Comparison of ENCODE assay signal across 9 cellular contexts in genomic region chr19:40744554-40745401, GRCh38. TPM values are rescaled to one million over a fixed set of nuclear protein-coding genes. Genes with fewer than 3 reads are reported as not detected.
DNase-seq lines count a peak whose midpoint lies in the region; ATAC-seq and TF ChIP-seq lines count a peak whose summit lies in the region.
"Had no signal": no experiment of that assay in that cellular context is flagged by ENCODE, and none has a peak within 500 bp of the region (broad histone marks: within the 10 kb centered on the region; RNA-seq: fewer than 3 reads in every experiment).

No MANE protein-coding gene starts in this region.

- WGBS in heart right ventricle, 2 donors, result 66 to 74% methylated on average over 17 of the region's 17 CpGs

- H3K27me3 Mint-ChIP-seq in activated CD8-positive, alpha-beta T cell treated with anti-CD3 and anti-CD28 coated beads for 36 hours, result no peaks in the 10 kb centered on the region

- H3K27ac Mint-ChIP-seq in activated CD8-positive, alpha-beta T cell treated with anti-CD3 and anti-CD28 coated beads for 36 hours, result no peak overlapping the region

- no peaks in the 10 kb centered on the region for H3K9me3 Mint-ChIP-seq in activated CD8-positive, alpha-beta T cell treated with anti-CD3 and anti-CD28 coated beads for 36 hours

- H3K4me1 Mint-ChIP-seq in activated CD8-positive, alpha-beta T cell treated with anti-CD3 and anti-CD28 coated beads for 36 hours (ENCODE audit: low read depth), result peaks cover 9% of the 10 kb centered on the region

- no peak overlapping the region for H3K4me3 ChIP-seq in heart right ventricle
- no peak overlapping the region for H3K4me3 ChIP-seq in tibial artery
- H3K4me3 ChIP-seq in SJCRH30, result no peak overlapping the region
- H3K4me3 ChIP-seq: BLaER1 treated with 17β-estradiol and CSF1 and Interleukin-3, amounts not matched to agents 10 nM and 100 nM had no signal

- no peaks in the 10 kb centered on the region for H3K9me3 ChIP-seq in heart right ventricle
- no peaks in the 10 kb centered on the region for H3K9me3 ChIP-seq in tibial artery
- H3K9me3 ChIP-seq in SJCRH30 (replicated peaks), result no peaks in the 10 kb centered on the region
- H3K9me3 ChIP-seq: BLaER1 treated with 17β-estradiol and CSF1 and Interleukin-3, amounts not matched to agents 10 nM and 100 nM had no signal

- no peaks in the 10 kb centered on the region for H3K36me3 Mint-ChIP-seq in activated CD8-positive, alpha-beta T cell treated with anti-CD3 and anti-CD28 coated beads for 36 hours (ENCODE audit: low read depth)

- H3K4me1 ChIP-seq in heart right ventricle (peaks cover 8 to 45% (median 23%) of the 10 kb centered on the region in 9 donors), tibial artery (peaks cover 0 to 38% (median 23%) of the 10 kb centered on the region in 4 donors), SJCRH30 (peaks cover 5% of the 10 kb centered on the region; the same call in 1 of the 2 replicates)

- POLR2A ChIA-PET in activated CD8-positive, alpha-beta T cell treated with anti-CD3 and anti-CD28 coated beads for 36 hours (lab: Charles Lee), result interaction anchor here (0.6 to 2.2 kb wide), 6 partner anchors 9 to 82 kb away, joined by 3 to 7 read pairs (median 4); partner anchors contain the start of gene RAB4B

- intact Hi-C loops in Right ventricle myocardium inferior (cut with DNase I), result no loop called here
- intact Hi-C loops in heart right ventricle (cut with DNase I), result loop anchor here in 1 of 10 donors (5.0 kb wide), 1 partner anchor 72 kb away; no protein-coding TSS in a partner anchor
- intact Hi-C loops in activated CD8-positive, alpha-beta T cell treated with anti-CD3 and anti-CD28 coated beads for 36 hours (cut with micrococcal nuclease), result no loop called here
- intact Hi-C loops in tibial artery (cut with DNase I; ENCODE audit: low total_unique reads), result no loop called here

- peak in 3 of 9 donors; percentile 12 to 31 (median 17) for TF ChIP-seq CTCF in heart right ventricle (IDR thresholded peaks at IDR 0.05)
- TF ChIP-seq CTCF in activated CD8-positive, alpha-beta T cell treated with anti-CD3 and anti-CD28 coated beads for 36 hours (IDR thresholded peaks at IDR 0.05), result peak; percentile 42
- TF ChIP-seq CTCF in tibial artery (IDR thresholded peaks at IDR 0.05), result peak in 1 of 2 experiments; percentile 8

- no peak overlapping the region for H3K4me3 Mint-ChIP-seq in activated CD8-positive, alpha-beta T cell treated with anti-CD3 and anti-CD28 coated beads for 36 hours

- DNase-seq in Right ventricle myocardium inferior (ENCODE audit: missing footprints) (peak; percentile 37), heart right ventricle (no peak), iPS-NIHi11 (ENCODE audit: low spot score) (peak; percentile 58), tibial artery (no peak), DMS 273 treated with DMSO at 0.1 percent for 48 hours (lab: John Stamatoyannopoulos, UW) (no peak), SJCRH30 (no peak), NCI-H1105 treated with DMSO at 0.1 percent for 48 hours (lab: John Stamatoyannopoulos, UW) (no peak)
- peak; percentile 73 for DNase-seq in activated CD8-positive, alpha-beta T cell treated with anti-CD3 and anti-CD28 coated beads for 36 hours

- peak overlapping the region in 1 of 10 donors; percentile 36 for H3K27ac ChIP-seq in heart right ventricle
- peak overlapping the region; percentile 34 to 72 for H3K27ac ChIP-seq in tibial artery
- no peak overlapping the region for H3K27ac ChIP-seq in SJCRH30
- H3K27ac ChIP-seq: BLaER1 treated with 17β-estradiol and CSF1 and Interleukin-3, amounts not matched to agents 10 nM and 100 nM had no signal

- CTCF ChIA-PET in activated CD8-positive, alpha-beta T cell treated with anti-CD3 and anti-CD28 coated beads for 36 hours (lab: Charles Lee), result interaction anchor here (0.6 to 1.7 kb wide), 6 partner anchors 10 to 87 kb away, joined by 3 to 5 read pairs (median 4); no protein-coding TSS in a partner anchor

- H3K27me3 ChIP-seq in heart right ventricle, result no peaks in the 10 kb centered on the region
- H3K27me3 ChIP-seq in tibial artery, result no peaks in the 10 kb centered on the region
- no peaks in the 10 kb centered on the region for H3K27me3 ChIP-seq in SJCRH30
- H3K27me3 ChIP-seq: BLaER1 treated with 17β-estradiol and CSF1 and Interleukin-3, amounts not matched to agents 10 nM and 100 nM had no signal

- H3K36me3 ChIP-seq in heart right ventricle, result peaks cover 0 to 26% (median 1%) of the 10 kb centered on the region in 9 donors
- peaks cover 3 to 15% (median 7%) of the 10 kb centered on the region in 3 donors for H3K36me3 ChIP-seq in tibial artery
- no peaks in the 10 kb centered on the region for H3K36me3 ChIP-seq in SJCRH30

- no peak for ATAC-seq in Right ventricle myocardium inferior
- no peak for ATAC-seq in heart right ventricle
- ATAC-seq in activated CD8-positive, alpha-beta T cell treated with anti-CD3 and anti-CD28 coated beads for 36 hours, result peak; percentile 85

RNA-seq across cellular contexts. Expression of gene ACTMAP, which starts 5.5 kb away (rescaled TPM):
- 6.4 TPM for total RNA-seq in Right ventricle myocardium inferior
- 10 to 100 TPM in 2 of 10 donors, 1 to 10 TPM in 8; 5.3 to 11.4 (median 8.4) TPM for total RNA-seq in heart right ventricle
- polyA plus RNA-seq in heart right ventricle, result 10 to 100 TPM in 1 of 2 donors, 1 to 10 TPM in 1; 3.6 to 12.8 TPM
- total RNA-seq in activated CD8-positive, alpha-beta T cell treated with anti-CD3 and anti-CD28 coated beads for 36 hours, result 10 to 100 TPM; 12.8 to 14.2 TPM
- 5.0 and 5.4 TPM in 2 replicates for total RNA-seq in SJCRH30 (2014; rRNA removed; shearing (Covaris generic))

RNA-seq across cellular contexts. Expression of gene SNRPA, which starts 6.2 kb away (rescaled TPM):
- total RNA-seq in Right ventricle myocardium inferior, result 32.4 TPM
- total RNA-seq in heart right ventricle, result 10 to 100 TPM; 24.0 to 40.6 (median 34.4) TPM
- polyA plus RNA-seq in heart right ventricle, result 10 to 100 TPM; 35.3 to 36.7 TPM
- 100 to 1,000 TPM; 260 to 281 TPM for total RNA-seq in activated CD8-positive, alpha-beta T cell treated with anti-CD3 and anti-CD28 coated beads for 36 hours
- total RNA-seq in SJCRH30 (2014; rRNA removed; shearing (Covaris generic)), result 181 and 208 TPM in 2 replicates

RNA-seq across cellular contexts. Expression of gene ITPKC, which starts 27.9 kb away (rescaled TPM):
- total RNA-seq in Right ventricle myocardium inferior (12.6 TPM), heart right ventricle (10 to 100 TPM in 3 of 10 donors, 1 to 10 TPM in 7; 6.2 to 15.3 (median 9.1) TPM)
- polyA plus RNA-seq in heart right ventricle, result 10 to 100 TPM; 16.8 to 17.3 TPM
- total RNA-seq in activated CD8-positive, alpha-beta T cell treated with anti-CD3 and anti-CD28 coated beads for 36 hours, result 1 to 10 TPM; 4.8 to 5.2 TPM
- total RNA-seq in SJCRH30 (2014; rRNA removed; shearing (Covaris generic)), result 7.2 and 7.3 TPM in 2 replicates

RNA-seq across cellular contexts. Expression of gene COQ8B, which starts 28.1 kb away (rescaled TPM):
- total RNA-seq in Right ventricle myocardium inferior (37.4 TPM), heart right ventricle (10 to 100 TPM; 17.9 to 34.3 (median 27.3) TPM)
- polyA plus RNA-seq in heart right ventricle, result 10 to 100 TPM; 26.3 to 34.4 TPM
- 10 to 100 TPM; 23.2 to 24.0 TPM for total RNA-seq in activated CD8-positive, alpha-beta T cell treated with anti-CD3 and anti-CD28 coated beads for 36 hours
- 22.0 and 23.9 TPM in 2 replicates for total RNA-seq in SJCRH30 (2014; rRNA removed; shearing (Covaris generic))

RNA-seq across cellular contexts. Expression of gene MIA, which starts 30.5 kb away (rescaled TPM):
- not detected for total RNA-seq in Right ventricle myocardium inferior
- 1 to 10 TPM in 3 of 10 donors, under 1 TPM in 2, not detected in 5; 0.63 to 1.7 (median 1.0) TPM for total RNA-seq in heart right ventricle
- polyA plus RNA-seq in heart right ventricle, result 1 to 10 TPM; 2.0 to 2.4 TPM
- total RNA-seq in activated CD8-positive, alpha-beta T cell treated with anti-CD3 and anti-CD28 coated beads for 36 hours, result not detected
- 0.66 TPM in 1 of 2 replicates, not detected in the other for total RNA-seq in SJCRH30 (2014; rRNA removed; shearing (Covaris generic))

Comparison
In these comparisons a context has a peak if more than half of its experiments do, and no peak if none do; other contexts are left out.
1. DNase-seq: peak in Right ventricle myocardium inferior (single experiment), activated CD8-positive, alpha-beta T cell treated with anti-CD3 and anti-CD28 coated beads for 36 hours (single experiment) and iPS-NIHi11 (single experiment); none in heart right ventricle (0 of 2), tibial artery (0 of 2), DMS 273 treated with DMSO at 0.1 percent for 48 hours (single experiment), SJCRH30 (0 of 2) and NCI-H1105 treated with DMSO at 0.1 percent for 48 hours (single experiment).